In genomic region chr19:54240372-54241336, GRCh38 we compare ENCODE assay signal across 6 cellular contexts. TPM values are rescaled to one million over a fixed set of nuclear protein-coding genes. Genes with fewer than 3 reads are reported as not detected.
"Had no signal": no experiment of that assay in that cellular context is flagged by ENCODE, and none has a peak within 500 bp of the region (broad histone marks: within the 10 kb centered on the region; RNA-seq: fewer than 3 reads in every experiment).

No MANE protein-coding gene starts in this region.

RNA-seq across cellular contexts. Expression of gene LILRA6, which starts 1.9 kb away (rescaled TPM):
- total RNA-seq: activated CD8-positive, alpha-beta memory T cell treated with anti-CD3 and anti-CD28 coated beads for 36 hours; activated naive CD4-positive, alpha-beta T cell treated with anti-CD3 and anti-CD28 coated beads for 36 hours; astrocyte; OCI-LY7 had no signal

RNA-seq across cellular contexts. Expression of gene LILRB5, which starts 16.4 kb away (rescaled TPM):
- total RNA-seq: activated CD4-positive, alpha-beta memory T cell treated with anti-CD3 and anti-CD28 coated beads, Interleukin-2, amount 10 ng/mL, durations not matched to agents 7 days and 5 days; activated CD8-positive, alpha-beta memory T cell treated with anti-CD3 and anti-CD28 coated beads for 36 hours; activated naive CD4-positive, alpha-beta T cell treated with anti-CD3 and anti-CD28 coated beads for 36 hours; activated T-helper 17 cell treated with anti-CD3 and anti-CD28 coated beads, Interleukin-2, amount 50 U/mL, for 72 hours; astrocyte; OCI-LY7 had no signal

RNA-seq across cellular contexts. Expression of gene LILRB3, which starts 17.8 kb away (rescaled TPM):
- total RNA-seq: activated CD8-positive, alpha-beta memory T cell treated with anti-CD3 and anti-CD28 coated beads for 36 hours; activated naive CD4-positive, alpha-beta T cell treated with anti-CD3 and anti-CD28 coated beads for 36 hours; astrocyte; OCI-LY7 had no signal

RNA-seq across cellular contexts. Expression of gene LILRB2, which starts 40.3 kb away (rescaled TPM):
- total RNA-seq: activated CD4-positive, alpha-beta memory T cell treated with anti-CD3 and anti-CD28 coated beads, Interleukin-2, amount 10 ng/mL, durations not matched to agents 7 days and 5 days; activated CD8-positive, alpha-beta memory T cell treated with anti-CD3 and anti-CD28 coated beads for 36 hours; activated naive CD4-positive, alpha-beta T cell treated with anti-CD3 and anti-CD28 coated beads for 36 hours; activated T-helper 17 cell treated with anti-CD3 and anti-CD28 coated beads, Interleukin-2, amount 50 U/mL, for 72 hours; astrocyte; OCI-LY7 had no signal
